1 cellular context compared by ENCODE assay signal in the genomic region with DNA sequence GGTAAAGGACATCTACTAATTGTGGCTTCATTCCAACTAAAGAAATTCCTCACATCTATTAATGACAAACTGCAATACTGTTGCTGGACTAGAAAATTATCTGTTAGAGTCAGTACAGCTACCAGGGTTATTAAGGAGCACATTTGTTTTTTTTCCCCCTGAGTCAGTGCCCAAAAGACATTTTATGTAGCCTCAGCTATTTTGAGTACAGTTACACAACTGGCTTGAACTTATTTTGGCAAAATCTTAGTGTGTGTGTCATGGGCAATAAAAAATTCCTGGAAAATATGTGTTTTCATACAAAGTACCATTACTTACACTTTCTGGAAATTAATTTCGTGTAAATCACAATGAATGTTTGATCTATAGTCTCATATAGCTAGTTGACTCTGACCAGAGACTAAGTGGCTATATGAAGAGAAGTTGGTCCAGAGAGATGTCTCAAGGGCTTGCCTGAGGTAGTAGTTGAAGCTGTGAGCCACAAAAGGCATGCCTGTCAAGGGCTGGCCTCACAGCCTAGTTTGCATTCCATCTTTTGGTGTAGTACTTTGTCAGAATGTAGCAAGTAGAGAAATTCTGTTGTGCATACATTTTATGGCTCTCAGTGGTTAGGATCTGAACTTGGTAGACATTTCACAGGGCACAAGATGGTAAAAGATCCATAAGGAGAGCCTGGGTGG.
TF ChIP-seq lines count a peak whose summit lies in the region.

No MANE protein-coding gene starts in this region.

TF ChIP-seq in endothelial cell of umbilical vein, 7 proteins besides CTCF, POLR2A, EP300 and RAD21 (continued from another document):
- TF ChIP-seq GATA2 (IDR thresholded peaks at IDR 0.05; ENCODE audit: insufficient read depth, insufficient read length, low read depth, low read length) (no peak), POLR2AphosphoS5 (IDR thresholded peaks at IDR 0.05; ENCODE audit: insufficient read depth, low read depth, low read length) (no peak), MYC (IDR thresholded peaks at IDR 0.05; ENCODE audit: low read depth, low read length) (no peak)
- TF ChIP-seq, protein P1, sequence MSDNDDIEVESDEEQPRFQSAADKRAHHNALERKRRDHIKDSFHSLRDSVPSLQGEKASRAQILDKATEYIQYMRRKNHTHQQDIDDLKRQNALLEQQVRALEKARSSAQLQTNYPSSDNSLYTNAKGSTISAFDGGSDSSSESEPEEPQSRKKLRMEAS (IDR thresholded peaks at IDR 0.05; ENCODE audit: insufficient read depth, insufficient read length), result no peak
